14 cellular contexts compared by ENCODE assay signal in the genomic region with DNA sequence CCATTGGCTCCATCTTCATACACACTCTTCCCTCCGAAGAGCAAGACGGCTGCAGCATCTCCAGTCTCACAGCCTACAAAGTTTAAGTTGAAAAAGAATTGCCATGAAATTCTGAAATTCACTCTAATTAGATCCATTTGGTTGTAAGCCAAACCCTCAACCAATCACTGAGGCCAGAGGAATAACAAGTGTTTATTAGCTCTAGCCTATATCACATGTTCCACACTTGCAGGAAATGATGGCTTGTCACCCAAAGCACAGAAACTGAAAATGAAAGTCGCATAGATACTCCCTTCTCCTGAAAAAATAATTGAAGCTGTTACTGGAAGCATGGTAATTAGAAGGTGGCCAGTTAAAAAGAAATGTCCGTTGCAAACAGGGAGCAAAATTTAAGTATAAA.
A peak's percentile ranks its signal among the peaks of the same experiment; 100 is the strongest.
DNase-seq lines count a peak whose midpoint lies in the region; ATAC-seq and TF ChIP-seq lines count a peak whose summit lies in the region.
"Had no signal": no experiment of that assay in that cellular context is flagged by ENCODE, and none has a peak within 500 bp of the region (broad histone marks: within the 10 kb centered on the region; RNA-seq: fewer than 3 reads in every experiment).

No MANE protein-coding gene starts in this region.

- no peaks in the 10 kb centered on the region for H3K36me3 Mint-ChIP-seq in CD14-positive monocyte

- no peaks in the 10 kb centered on the region for H3K9me3 ChIP-seq in upper lobe of left lung
- H3K9me3 ChIP-seq: Caco-2, neutrophil had no signal

- no peaks in the 10 kb centered on the region for H3K4me1 Mint-ChIP-seq in CD14-positive monocyte

- intact Hi-C loops in CD14-positive monocyte (cut with micrococcal nuclease): no loop called here

- WGBS in upper lobe of left lung, 2 donors: 79 to 87% methylated on average over 4 of the region's 4 CpGs

- DNase-seq in Caki2 (ENCODE audit: low read depth): peak; percentile 48
- peak; percentile 52 for DNase-seq in RPMI7951 (ENCODE audit: low read depth)
- peak; percentile 5 for DNase-seq in kidney tubule cell (ENCODE audit: low spot score)
- no peak for DNase-seq in DMS 273 treated with DMSO at 0.1 percent for 48 hours (lab: John Stamatoyannopoulos, UW)
- DNase-seq in CD14-positive monocyte (ENCODE audit: low spot score): no peak
- DNase-seq in upper lobe of left lung: no peak
- DNase-seq: Caco-2; GOT3; stimulated activated CD4-positive, alpha-beta T cell treated with anti-CD3 and anti-CD28 coated beads, Interleukin-4, amount 100 ng/mL, for 1 hour had no signal

- TF ChIP-seq CTCF in CD14-positive monocyte (IDR thresholded peaks at IDR 0.05) (no peak), upper lobe of left lung (IDR thresholded peaks at IDR 0.05) (no peak)

- no peak for TF ChIP-seq POLR2A in upper lobe of left lung (IDR thresholded peaks at IDR 0.05)

- no peak for TF ChIP-seq EP300 in upper lobe of left lung (IDR thresholded peaks at IDR 0.05)

- H3K27me3 ChIP-seq in upper lobe of left lung: no peaks in the 10 kb centered on the region
- H3K27me3 ChIP-seq: neutrophil had no signal

- no peak overlapping the region for H3K27ac ChIP-seq in upper lobe of left lung
- H3K27ac ChIP-seq: HL-60, neutrophil had no signal

- ATAC-seq in HG02610 (IDR thresholded peaks at IDR 0.05; ENCODE audit: unreplicated experiment): peak; percentile 79
- no peak for ATAC-seq in HG03280 (IDR thresholded peaks at IDR 0.05; ENCODE audit: unreplicated experiment)
- no peak for ATAC-seq in upper lobe of left lung (ENCODE audit: low FRiP score in 2 of 2)

- H3K27me3 Mint-ChIP-seq in CD14-positive monocyte (ENCODE audit: low read depth in 3 of 3): no peaks in the 10 kb centered on the region

- H3K4me1 ChIP-seq in upper lobe of left lung: no peaks in the 10 kb centered on the region
- H3K4me1 ChIP-seq: Caco-2 had no signal

- H3K36me3 ChIP-seq in upper lobe of left lung: no peaks in the 10 kb centered on the region
- H3K36me3 ChIP-seq: neutrophil had no signal

- H3K4me3 Mint-ChIP-seq in CD14-positive monocyte: no peak overlapping the region
- H3K4me3 Mint-ChIP-seq: T-helper 1 cell treated with Interleukin-12 subunit alpha and Interleukin-12 subunit beta and Interleukin-4 antibody, amounts not matched to agents 30 μg/mL and 1 μg/mL, for 36 hours had no signal

- no peak overlapping the region for H3K27ac Mint-ChIP-seq in CD14-positive monocyte
- H3K27ac Mint-ChIP-seq: T-helper 1 cell treated with Interleukin-12 subunit alpha and Interleukin-12 subunit beta and Interleukin-4 antibody, amounts not matched to agents 30 μg/mL and 1 μg/mL, for 36 hours had no signal

- peaks cover 0 to 4% (median 2%) of the 10 kb centered on the region in 7 donors for H3K9me3 Mint-ChIP-seq in CD14-positive monocyte

- H3K4me3 ChIP-seq in upper lobe of left lung: peak overlapping the region in 1 of 4 donors; percentile 13

- in situ Hi-C loops in Caki2 (cut with HindIII; ENCODE audit: low pct_unique_long_range_greater_than_20kb, low sequenced_read_pairs): no loop called here

Comparison
In these comparisons a context has a peak if more than half of its experiments do, and no peak if none do; other contexts are left out.
1. DNase-seq: peak in Caki2 (single experiment), RPMI7951 (single experiment) and kidney tubule cell (single experiment); none in DMS 273 treated with DMSO at 0.1 percent for 48 hours (single experiment), CD14-positive monocyte (single experiment) and upper lobe of left lung (0 of 2).